In genomic region chr19:35212241-35212640, GRCh38 we compare ENCODE assay signal across 9 cellular contexts. TPM values are rescaled to one million over a fixed set of nuclear protein-coding genes. Genes with fewer than 3 reads are reported as not detected.
DNase-seq lines count a peak whose midpoint lies in the region; ATAC-seq, FAIRE-seq and TF ChIP-seq lines count a peak whose summit lies in the region.
"Had no signal": no experiment of that assay in that cellular context is flagged by ENCODE, and none has a peak within 500 bp of the region (broad histone marks: within the 10 kb centered on the region; RNA-seq: fewer than 3 reads in every experiment).

No MANE protein-coding gene starts in this region.

- FAIRE-seq in GM12878 (lab: Jason Lieb, UNC): no peak

- no peak overlapping the region for H3K9ac ChIP-seq in GM12878 (ENCODE audit: control insufficient read depth, insufficient read depth, low read length)
- H3K9ac ChIP-seq in rectal smooth muscle tissue (ENCODE audit: low read length): peak overlapping the region; percentile 16
- no peak overlapping the region for H3K9ac ChIP-seq in SK-N-SH

- TF ChIP-seq RAD21 in GM12878 (IDR thresholded peaks at IDR 0.05; ENCODE audit: insufficient read depth, low read depth, low read length) (no peak), SK-N-SH (IDR thresholded peaks at IDR 0.05; ENCODE audit: low read length) (no peak)

- H3K27ac Mint-ChIP-seq in CD4-positive, alpha-beta memory T cell: peak overlapping the region; percentile 98 to 100 (median 100)
- peak overlapping the region; percentile 87 to 98 (median 98) for H3K27ac Mint-ChIP-seq in IgD-negative memory B cell

- H3K36me3 ChIP-seq in CD4-positive, alpha-beta memory T cell (ENCODE audit: insufficient read depth, low read length): no peaks in the 10 kb centered on the region
- H3K36me3 ChIP-seq in GM12878 (ENCODE audit: control insufficient read depth in 2 of 2, insufficient read depth in 2 of 2, low read length in 1 of 2): no peaks in the 10 kb centered on the region
- H3K36me3 ChIP-seq in rectal smooth muscle tissue (ENCODE audit: control insufficient read depth, insufficient read depth, low read length): no peaks in the 10 kb centered on the region
- no peaks in the 10 kb centered on the region for H3K36me3 ChIP-seq in SK-N-SH (replicated peaks in 1 of 2; ENCODE audit: control insufficient read depth in 1 of 2, insufficient read depth in 2 of 2, low read length in 1 of 2)

- peak overlapping the region; percentile 98 for H3K27ac ChIP-seq in CD4-positive, alpha-beta memory T cell (ENCODE audit: low read depth, low read length)
- H3K27ac ChIP-seq in GM12878 (ENCODE audit: control insufficient read depth, insufficient read depth) (no peak overlapping the region), rectal smooth muscle tissue (ENCODE audit: low read depth, low read length) (no peak overlapping the region), SK-N-SH (ENCODE audit: low read depth in 2 of 2, low read length in 1 of 2) (no peak overlapping the region)

- TF ChIP-seq CTCF in GM12878 (IDR thresholded peaks at IDR 0.05 in 2 of 3, conservative IDR thresholded peaks at IDR 0.05 in 1 of 3; ENCODE audit: control insufficient read depth in 2 of 3, extremely low read depth in 1 of 3, insufficient read depth in 1 of 3, low read depth in 3 of 3, low read length in 3 of 3) (no peak), SK-N-SH (IDR thresholded peaks at IDR 0.05) (no peak)

- SMC1A ChIA-PET in GM12878 (lab: Charles Lee; ENCODE audit: uncharacterized antibody, unreplicated experiment): no interaction called here

- H2AFZ ChIP-seq in GM12878 (ENCODE audit: control insufficient read depth, low read depth, low read length): peak overlapping the region; percentile 2
- H2AFZ ChIP-seq in SK-N-SH (ENCODE audit: low read depth): no peak overlapping the region

- no TSS peak for BruUV-seq in GM12878 (replicated peaks; lab: Mats Ljungman, UMichigan)

- intact Hi-C loops in CD4-positive, alpha-beta memory T cell (cut with micrococcal nuclease): loop anchor here (5.0 to 10.0 kb wide), 2 partner anchors 253 to 690 kb away; partner anchors contain the start of genes HCST and NFKBID
- intact Hi-C loops in GM12878 (cut with micrococcal nuclease; ENCODE audit: unreplicated experiment): no loop called here

- peaks cover 52 to 88% (median 71%) of the 10 kb centered on the region in 4 donors for H3K4me1 Mint-ChIP-seq in CD4-positive, alpha-beta memory T cell
- peaks cover 38 to 62% (median 62%) of the 10 kb centered on the region in 3 donors for H3K4me1 Mint-ChIP-seq in IgD-negative memory B cell

- POLR2A ChIA-PET in CD4-positive, alpha-beta memory T cell (lab: Charles Lee; ENCODE audit: partially characterized antibody): interaction anchor here (0.9 to 8.8 kb wide), 25 partner anchors 9 to 250 kb away, joined by 3 to 217 read pairs (median 10); partner anchors contain the start of genes FXYD5, FXYD7 and USF2
- POLR2A ChIA-PET in GM12878 (lab: Charles Lee) (interaction anchor here (1.3 kb wide), 1 partner anchor 9 kb away, joined by 3 read pairs; no protein-coding TSS in a partner anchor), SK-N-SH (lab: Yijun Ruan, JAX) (no interaction called here)

- no peaks in the 10 kb centered on the region for H3F3A ChIP-seq in SK-N-SH (replicated peaks; ENCODE audit: insufficient read depth)

- no peak for ATAC-seq in GM12878

- H3K79me2 ChIP-seq in GM12878 (ENCODE audit: control insufficient read depth, insufficient read depth, low read length) (no peaks in the 10 kb centered on the region), SK-N-SH (ENCODE audit: insufficient read depth) (no peaks in the 10 kb centered on the region)

- H3K9me3 Mint-ChIP-seq in CD4-positive, alpha-beta memory T cell: peaks cover 0 to 8% (median 4%) of the 10 kb centered on the region in 8 donors
- peaks cover 0 to 2% (median 0%) of the 10 kb centered on the region in 3 donors for H3K9me3 Mint-ChIP-seq in IgD-negative memory B cell

- no peaks in the 10 kb centered on the region for H3K27me3 Mint-ChIP-seq in CD4-positive, alpha-beta memory T cell
- no peaks in the 10 kb centered on the region for H3K27me3 Mint-ChIP-seq in IgD-negative memory B cell

- H3K36me3 Mint-ChIP-seq in CD4-positive, alpha-beta memory T cell: peaks cover 0 to 10% of the 10 kb centered on the region in 2 donors
- H3K36me3 Mint-ChIP-seq in IgD-negative memory B cell: no peaks in the 10 kb centered on the region

- peak overlapping the region; percentile 15 to 39 for H3K4me3 ChIP-seq in CD4-positive, alpha-beta memory T cell (ENCODE audit: low read length in 2 of 2)
- no peak overlapping the region for H3K4me3 ChIP-seq in GM12878
- H3K4me3 ChIP-seq in rectal smooth muscle tissue (ENCODE audit: low read length): no peak overlapping the region
- H3K4me3 ChIP-seq in SK-N-SH (ENCODE audit: low read depth in 2 of 2, low read length in 1 of 2): no peak overlapping the region

- H3K4me2 ChIP-seq in GM12878 (ENCODE audit: control insufficient read depth, insufficient read depth) (no peak overlapping the region), SK-N-SH (no peak overlapping the region)

- H4K20me1 ChIP-seq in GM12878 (ENCODE audit: control insufficient read depth, insufficient read depth) (no peaks in the 10 kb centered on the region), SK-N-SH (ENCODE audit: insufficient read depth) (no peaks in the 10 kb centered on the region)

- no peak for DNase-seq in CD4-positive, alpha-beta memory T cell
- DNase-seq in GM12878 (ENCODE audit: low read depth, low spot score): no peak
- no peak for DNase-seq in iPS-NIHi7 (ENCODE audit: extremely low spot score)
- no peak for DNase-seq in SK-N-SH
- DNase-seq in NCI-H345 treated with DMSO at 0.1 percent for 48 hours (lab: John Stamatoyannopoulos, UW; ENCODE audit: unreplicated experiment): no peak
- DNase-seq: hypothalamus, NCI-H1417 treated with DMSO at 0.1 percent for 48 hours had no signal

- CTCF ChIA-PET in CD4-positive, alpha-beta memory T cell (lab: Charles Lee; ENCODE audit: partially characterized antibody): interaction anchor here (1.5 to 3.2 kb wide), 5 partner anchors 24 to 71 kb away, joined by 4 to 25 read pairs (median 9); partner anchors contain the start of gene FXYD5
- CTCF ChIA-PET in GM12878 (lab: Yijun Ruan, JAX): interaction anchor here (1.1 to 1.5 kb wide), 3 partner anchors 29 to 64 kb away, joined by 3 to 4 read pairs (median 3); no protein-coding TSS in a partner anchor
- CTCF ChIA-PET in SK-N-SH (lab: Yijun Ruan, JAX): interaction anchor here (1.4 kb wide), 1 partner anchor 70 kb away, joined by 5 read pairs; no protein-coding TSS in a partner anchor

- peaks cover 96% of the 10 kb centered on the region for H3K4me1 ChIP-seq in CD4-positive, alpha-beta memory T cell (ENCODE audit: insufficient read depth, low read length)
- H3K4me1 ChIP-seq in GM12878 (ENCODE audit: control insufficient read depth, insufficient read depth, low read length) (peaks cover 42% of the 10 kb centered on the region), rectal smooth muscle tissue (ENCODE audit: control insufficient read depth, insufficient read depth, low read length) (peaks cover 4% of the 10 kb centered on the region), SK-N-SH (ENCODE audit: control insufficient read depth in 1 of 2, insufficient read depth in 2 of 2, low read depth in 1 of 2, low read length in 1 of 2) (peaks cover 8 to 9% of the 10 kb centered on the region in 2 experiments; a peak in 2 of 4 replicates)

- no peaks in the 10 kb centered on the region for H3K9me2 ChIP-seq in SK-N-SH

- RAD21 ChIA-PET in GM12878 (lab: Charles Lee; ENCODE audit: unreplicated experiment): interaction anchor here (1.4 kb wide), 1 partner anchor 70 kb away, joined by 5 read pairs; no protein-coding TSS in a partner anchor

- in situ Hi-C loops in GM12878 (cut with MboI): no loop called here

- no peaks in the 10 kb centered on the region for H3K27me3 ChIP-seq in CD4-positive, alpha-beta memory T cell (ENCODE audit: insufficient read depth, low read length)
- H3K27me3 ChIP-seq in GM12878 (replicated peaks in 1 of 2; ENCODE audit: control insufficient read depth in 2 of 2, insufficient read depth in 2 of 2, low read length in 1 of 2) (no peaks in the 10 kb centered on the region), rectal smooth muscle tissue (ENCODE audit: control insufficient read depth, insufficient read depth, low read length) (no peaks in the 10 kb centered on the region), SK-N-SH (ENCODE audit: insufficient read depth) (peaks cover 7% of the 10 kb centered on the region; the same call in 1 of the 2 replicates)

- TF ChIP-seq EP300 in GM12878 (IDR thresholded peaks at IDR 0.05; ENCODE audit: borderline replicate concordance in 1 of 2, control insufficient read depth in 1 of 2, low read depth in 2 of 2, low read length in 2 of 2) (no peak), SK-N-SH (IDR thresholded peaks at IDR 0.05; ENCODE audit: borderline replicate concordance in 1 of 2, low read depth in 1 of 2, low read length in 1 of 2) (no peak)

- no peak for TF ChIP-seq POLR2A in GM12878 (IDR thresholded peaks at IDR 0.05; ENCODE audit: low read depth, low read length)

- 60% methylated on average over 7 of the region's 7 CpGs for WGBS in GM12878 (ENCODE audit: insufficient coverage, insufficient replicate concordance, low lambda C conversion rate, missing lambda C conversion rate)
- WGBS in SK-N-SH (ENCODE audit: low lambda C conversion rate): 46% methylated on average over 7 of the region's 7 CpGs

- peaks cover 0 to 4% of the 10 kb centered on the region in 2 donors for H3K9me3 ChIP-seq in CD4-positive, alpha-beta memory T cell (ENCODE audit: control insufficient read depth in 1 of 2, low read length in 2 of 2)
- H3K9me3 ChIP-seq in GM12878 (replicated peaks; ENCODE audit: control insufficient read depth, insufficient read depth, low read length) (peaks cover 5% of the 10 kb centered on the region; the same call in 2 of the 3 replicates), SK-N-SH (no peaks in the 10 kb centered on the region)

- peak overlapping the region; percentile 65 to 92 (median 84) for H3K4me3 Mint-ChIP-seq in CD4-positive, alpha-beta memory T cell
- peak overlapping the region; percentile 48 to 92 (median 82) for H3K4me3 Mint-ChIP-seq in IgD-negative memory B cell

RNA-seq across cellular contexts. Expression of gene FAM187B, which starts 16.3 kb away (rescaled TPM):
- total RNA-seq in CD4-positive, alpha-beta memory T cell: not detected
- polyA plus RNA-seq in CD4-positive, alpha-beta memory T cell: not detected
- polyA plus RNA-seq in IgD-negative memory B cell (not detected), GM12878 (2011; rRNA removed) (0.05 TPM in 1 of 2 replicates, not detected in the other), GM12878 (2014; fragmentation: Illumina TruSeq; extraction: Trizol) (not detected in 2 replicates), GM12878 (2014; fragmentation: Nextera tagmentation; extraction: Ambion mirVana) (not detected), GM12878 (2014; rRNA removed) (not detected in 2 replicates), GM12878 (2016; fragmentation: Nextera tagmentation; extraction: Ambion mirVana) (not detected), SK-N-SH (2012; rRNA removed) (not detected in 2 replicates)
- total RNA-seq in GM12878 (2013; cell fraction: nucleolus; rRNA removed): not detected in 2 replicates
- total RNA-seq in GM12878 (2014; rRNA removed) (not detected in 2 replicates), GM12878 (2014; rRNA removed; fragmentation: Illumina TruSeq; extraction: Trizol) (not detected in 2 replicates), GM12878 (2021) (not detected in 2 replicates)
- not detected for polyA plus RNA-seq in GM12878 (2011; ENCODE audit: low read depth)
- not detected in 2 replicates for polyA plus RNA-seq in GM12878 (2011; cell fraction: cytosol; rRNA removed)
- not detected in 2 replicates for polyA plus RNA-seq in GM12878 (2011; cell fraction: nucleus; rRNA removed)
- polyA plus RNA-seq in GM12878 (2012): not detected in 2 replicates
- polyA minus RNA-seq in GM12878 (2011; rRNA and poly(A)+ RNA removed): not detected in 2 replicates
- not detected in 2 replicates for polyA minus RNA-seq in GM12878 (2011; cell fraction: cytosol; rRNA and poly(A)+ RNA removed)
- not detected in 2 replicates for polyA minus RNA-seq in GM12878 (2011; cell fraction: nucleus; rRNA and poly(A)+ RNA removed)
- not detected in 2 replicates for polyA plus RNA-seq in SK-N-SH (2012; cell fraction: cytosol; rRNA removed)
- not detected in 2 replicates for polyA plus RNA-seq in SK-N-SH (2012; cell fraction: nucleus; rRNA removed)

RNA-seq across cellular contexts. Expression of gene LSR, which starts 36.6 kb away (rescaled TPM):
- 10 to 100 TPM; 45.8 to 48.9 TPM for total RNA-seq in CD4-positive, alpha-beta memory T cell
- 10 to 100 TPM; 76.1 to 91.6 TPM for polyA plus RNA-seq in CD4-positive, alpha-beta memory T cell
- 49.1 TPM for polyA plus RNA-seq in IgD-negative memory B cell
- 33.1 and 34.6 TPM in 2 replicates for total RNA-seq in GM12878 (2013; cell fraction: nucleolus; rRNA removed)
- 36.9 and 48.1 TPM in 2 replicates for total RNA-seq in GM12878 (2014; rRNA removed)
- total RNA-seq in GM12878 (2014; rRNA removed; fragmentation: Illumina TruSeq; extraction: Trizol): 7.5 and 14.4 TPM in 2 replicates
- 44.1 and 48.8 TPM in 2 replicates for total RNA-seq in GM12878 (2021)
- 7.4 TPM for polyA plus RNA-seq in GM12878 (2011; ENCODE audit: low read depth)
- polyA plus RNA-seq in GM12878 (2011; rRNA removed): 6.1 and 24.3 TPM in 2 replicates
- 22.8 and 24.7 TPM in 2 replicates for polyA plus RNA-seq in GM12878 (2011; cell fraction: cytosol; rRNA removed)
- polyA plus RNA-seq in GM12878 (2011; cell fraction: nucleus; rRNA removed): 64.4 and 68.8 TPM in 2 replicates
- polyA plus RNA-seq in GM12878 (2012): 20.0 and 27.4 TPM in 2 replicates
- polyA plus RNA-seq in GM12878 (2014; fragmentation: Illumina TruSeq; extraction: Trizol): 3.3 and 12.4 TPM in 2 replicates
- polyA plus RNA-seq in GM12878 (2014; fragmentation: Nextera tagmentation; extraction: Ambion mirVana): under 1 TPM; 0.26 to 0.84 TPM
- 28.3 and 37.6 TPM in 2 replicates for polyA plus RNA-seq in GM12878 (2014; rRNA removed)
- 10 to 100 TPM; 35.7 to 53.9 TPM for polyA plus RNA-seq in GM12878 (2016; fragmentation: Nextera tagmentation; extraction: Ambion mirVana)
- polyA minus RNA-seq in GM12878 (2011; rRNA and poly(A)+ RNA removed): 21.7 and 34.3 TPM in 2 replicates
- 35.6 and 45.4 TPM in 2 replicates for polyA minus RNA-seq in GM12878 (2011; cell fraction: cytosol; rRNA and poly(A)+ RNA removed)
- 41.6 and 85.2 TPM in 2 replicates for polyA minus RNA-seq in GM12878 (2011; cell fraction: nucleus; rRNA and poly(A)+ RNA removed)
- polyA plus RNA-seq in SK-N-SH (2012; rRNA removed): 0.50 and 0.62 TPM in 2 replicates
- 0.43 and 0.55 TPM in 2 replicates for polyA plus RNA-seq in SK-N-SH (2012; cell fraction: cytosol; rRNA removed)
- 0.20 and 0.52 TPM in 2 replicates for polyA plus RNA-seq in SK-N-SH (2012; cell fraction: nucleus; rRNA removed)

RNA-seq across cellular contexts. Expression of gene USF2, which starts 56.5 kb away (rescaled TPM):
- total RNA-seq in CD4-positive, alpha-beta memory T cell: 100 to 1,000 TPM; 204 to 216 TPM
- 1 to 10 TPM; 2.2 to 9.4 TPM for polyA plus RNA-seq in CD4-positive, alpha-beta memory T cell
- polyA plus RNA-seq in IgD-negative memory B cell (11.5 TPM), GM12878 (2011; rRNA removed) (108 and 157 TPM in 2 replicates), GM12878 (2014; fragmentation: Illumina TruSeq; extraction: Trizol) (47.1 and 68.9 TPM in 2 replicates), GM12878 (2014; fragmentation: Nextera tagmentation; extraction: Ambion mirVana) (1 to 10 TPM in 1 of 2 experiments, under 1 TPM in 1; 0.56 to 2.1 TPM), GM12878 (2014; rRNA removed) (131 and 157 TPM in 2 replicates), GM12878 (2016; fragmentation: Nextera tagmentation; extraction: Ambion mirVana) (10 to 100 TPM; 13.4 to 13.6 TPM), SK-N-SH (2012; rRNA removed) (83.6 and 102 TPM in 2 replicates)
- total RNA-seq in GM12878 (2013; cell fraction: nucleolus; rRNA removed): 101 and 123 TPM in 2 replicates
- total RNA-seq in GM12878 (2014; rRNA removed) (80.2 and 94.2 TPM in 2 replicates), GM12878 (2014; rRNA removed; fragmentation: Illumina TruSeq; extraction: Trizol) (49.2 and 62.2 TPM in 2 replicates), GM12878 (2021) (131 and 143 TPM in 2 replicates)
- 38.1 TPM for polyA plus RNA-seq in GM12878 (2011; ENCODE audit: low read depth)
- 108 and 167 TPM in 2 replicates for polyA plus RNA-seq in GM12878 (2011; cell fraction: cytosol; rRNA removed)
- 228 and 254 TPM in 2 replicates for polyA plus RNA-seq in GM12878 (2011; cell fraction: nucleus; rRNA removed)
- 133 and 151 TPM in 2 replicates for polyA plus RNA-seq in GM12878 (2012)
- 84.5 and 85.5 TPM in 2 replicates for polyA minus RNA-seq in GM12878 (2011; rRNA and poly(A)+ RNA removed)
- polyA minus RNA-seq in GM12878 (2011; cell fraction: cytosol; rRNA and poly(A)+ RNA removed): 46.8 and 58.7 TPM in 2 replicates
- 33.0 and 57.6 TPM in 2 replicates for polyA minus RNA-seq in GM12878 (2011; cell fraction: nucleus; rRNA and poly(A)+ RNA removed)
- polyA plus RNA-seq in SK-N-SH (2012; cell fraction: cytosol; rRNA removed): 51.6 and 78.6 TPM in 2 replicates
- 147 and 156 TPM in 2 replicates for polyA plus RNA-seq in SK-N-SH (2012; cell fraction: nucleus; rRNA removed)

RNA-seq across cellular contexts. Expression of gene FXYD5, which starts 57.7 kb away (rescaled TPM):
- 100 to 1,000 TPM; 473 to 484 TPM for total RNA-seq in CD4-positive, alpha-beta memory T cell
- 100 to 1,000 TPM; 452 to 833 TPM for polyA plus RNA-seq in CD4-positive, alpha-beta memory T cell
- polyA plus RNA-seq in IgD-negative memory B cell (417 TPM), GM12878 (2011; rRNA removed) (46.4 and 82.4 TPM in 2 replicates), GM12878 (2014; fragmentation: Illumina TruSeq; extraction: Trizol) (117 and 159 TPM in 2 replicates), GM12878 (2014; fragmentation: Nextera tagmentation; extraction: Ambion mirVana) (10 to 100 TPM; 30.0 to 50.9 TPM), GM12878 (2014; rRNA removed) (63.2 and 73.1 TPM in 2 replicates), GM12878 (2016; fragmentation: Nextera tagmentation; extraction: Ambion mirVana) (100 to 1,000 TPM; 105 to 118 TPM), SK-N-SH (2012; rRNA removed) (107 and 195 TPM in 2 replicates)
- total RNA-seq in GM12878 (2013; cell fraction: nucleolus; rRNA removed): 52.2 and 59.7 TPM in 2 replicates
- total RNA-seq in GM12878 (2014; rRNA removed) (87.9 and 98.5 TPM in 2 replicates), GM12878 (2014; rRNA removed; fragmentation: Illumina TruSeq; extraction: Trizol) (81.3 and 93.1 TPM in 2 replicates), GM12878 (2021) (94.7 and 106 TPM in 2 replicates)
- 80.1 TPM for polyA plus RNA-seq in GM12878 (2011; ENCODE audit: low read depth)
- polyA plus RNA-seq in GM12878 (2011; cell fraction: cytosol; rRNA removed): 211 and 223 TPM in 2 replicates
- 94.1 and 97.6 TPM in 2 replicates for polyA plus RNA-seq in GM12878 (2011; cell fraction: nucleus; rRNA removed)
- polyA plus RNA-seq in GM12878 (2012): 141 and 168 TPM in 2 replicates
- polyA minus RNA-seq in GM12878 (2011; rRNA and poly(A)+ RNA removed): 128 and 219 TPM in 2 replicates
- polyA minus RNA-seq in GM12878 (2011; cell fraction: cytosol; rRNA and poly(A)+ RNA removed): 99.8 and 105 TPM in 2 replicates
- polyA minus RNA-seq in GM12878 (2011; cell fraction: nucleus; rRNA and poly(A)+ RNA removed): 31.8 and 51.6 TPM in 2 replicates
- polyA plus RNA-seq in SK-N-SH (2012; cell fraction: cytosol; rRNA removed): 90.9 and 118 TPM in 2 replicates
- 64.6 and 65.4 TPM in 2 replicates for polyA plus RNA-seq in SK-N-SH (2012; cell fraction: nucleus; rRNA removed)

Comparison
In these comparisons a context has a peak if more than half of its experiments do, and no peak if none do; other contexts are left out.
1. H3K4me3 ChIP-seq: peak in CD4-positive, alpha-beta memory T cell (2 of 2); none in GM12878 (single experiment), rectal smooth muscle tissue (single experiment) and SK-N-SH (0 of 2).